Comparison of ENCODE assay signal across 21 cellular contexts in the genomic region with DNA sequence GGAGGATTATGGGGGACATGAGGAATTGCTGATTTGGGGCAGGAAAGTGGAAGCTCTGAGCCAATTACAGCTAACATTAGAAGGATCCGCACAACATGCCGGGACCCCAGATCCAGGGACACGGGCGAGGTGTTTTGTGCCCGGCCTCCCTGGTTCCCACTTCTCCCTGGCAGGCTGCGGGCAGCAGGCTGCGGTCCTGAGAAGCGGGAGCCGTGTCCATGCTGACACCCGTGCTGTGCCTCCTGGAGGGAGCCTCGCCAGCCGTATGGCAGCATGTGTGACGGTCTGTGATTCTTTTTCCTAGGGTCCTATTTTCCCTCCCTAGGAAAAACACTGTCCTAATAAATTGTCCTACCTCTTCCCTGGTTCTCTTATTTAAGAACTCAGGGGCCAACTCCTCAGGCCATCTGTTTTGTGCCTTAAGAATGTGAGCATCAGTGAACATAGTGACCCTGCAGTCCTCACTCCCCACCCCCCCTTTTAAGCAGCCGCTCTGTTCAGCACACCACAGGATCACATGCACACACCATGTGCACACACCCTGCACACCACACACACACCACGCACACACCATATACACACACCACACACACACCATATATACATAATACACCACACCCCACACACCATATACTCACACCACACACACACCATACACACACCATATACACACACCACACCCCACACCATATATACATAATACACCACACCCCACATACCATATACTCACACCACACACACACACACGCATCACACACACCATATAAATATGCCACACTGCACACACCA. TPM values are rescaled to one million over a fixed set of nuclear protein-coding genes. Genes with fewer than 3 reads are reported as not detected.
DNase-seq lines count a peak whose midpoint lies in the region; ATAC-seq, FAIRE-seq and TF ChIP-seq lines count a peak whose summit lies in the region.
"Had no signal": no experiment of that assay in that cellular context is flagged by ENCODE, and none has a peak within 500 bp of the region (broad histone marks: within the 10 kb centered on the region; RNA-seq: fewer than 3 reads in every experiment).

No MANE protein-coding gene starts in this region.

- TF ChIP-seq POLR2A in HepG2 (IDR thresholded peaks at IDR 0.05; ENCODE audit: insufficient read depth in 1 of 2, low read depth in 2 of 2, low read length in 2 of 2): no peak
- TF ChIP-seq POLR2A in right lobe of liver (IDR thresholded peaks at IDR 0.05): no peak
- TF ChIP-seq POLR2A in K562 (conservative IDR thresholded peaks at IDR 0.05): no peak

- H4K91ac ChIP-seq in neuronal stem cell (ENCODE audit: low read depth, low read length, poor library complexity): no peak overlapping the region

- 89% methylated on average over 11 of the region's 16 CpGs for WGBS in HepG2 (ENCODE audit: low lambda C conversion rate)
- WGBS in right lobe of liver (ENCODE audit: insufficient coverage, low coverage, low lambda C conversion rate, missing lambda C conversion rate): 73% methylated on average over 7 of the region's 16 CpGs
- 5% methylated on average over 16 of the region's 16 CpGs for WGBS in K562 (ENCODE audit: insufficient coverage, low coverage, missing lambda C conversion rate)
- WGBS in neuronal stem cell (ENCODE audit: extremely low coverage in 2 of 2, insufficient read length in 2 of 2, insufficient replicate concordance in 1 of 2), 2 donors: 100% methylated on average over 1 of the region's 16 CpGs; no CpG with 5 or more reads in 1 of the 2 donors

- peak overlapping the region; percentile 29 for H3K18ac ChIP-seq in neuronal stem cell (ENCODE audit: low read length)

- ATAC-seq in HepG2 (no peak), right lobe of liver (no peak), K562 (no peak), Right ventricle myocardium superior (ENCODE audit: poor library complexity) (no peak)
- ATAC-seq in activated naive CD4-positive, alpha-beta T cell treated with anti-CD3 and anti-CD28 coated beads, Interleukin-2, amount 50 U/mL, for 72 hours: no peak
- ATAC-seq: HCT116 had no signal

- DNase-seq in HepG2 (ENCODE audit: low spot score) (no peak), right lobe of liver (no peak), K562 (ENCODE audit: extremely low read depth in 1 of 4, low spot score in 3 of 4) (no peak), neuronal stem cell (ENCODE audit: low spot score) (no peak), EL (no peak), Right ventricle myocardium superior (no peak)
- no peak for DNase-seq in activated naive CD4-positive, alpha-beta T cell treated with anti-CD3 and anti-CD28 coated beads, Interleukin-2, amount 50 U/mL, for 72 hours (ENCODE audit: low spot score in 2 of 2)
- DNase-seq: AML-193; C1 segment of cervical spinal cord; CD4-positive, CD25-positive, alpha-beta regulatory T cell; CD8-positive, alpha-beta memory T cell; COR-L47; GDM1; GM23248 had no signal

- H3K4me3 ChIP-seq in HepG2 (replicated peaks in 1 of 3; ENCODE audit: insufficient read depth in 1 of 3, low read depth in 2 of 3, low read length in 3 of 3): no peak overlapping the region
- H3K4me3 ChIP-seq in right lobe of liver: no peak overlapping the region
- no peak overlapping the region for H3K4me3 ChIP-seq in K562
- no peak overlapping the region for H3K4me3 ChIP-seq in neuronal stem cell (ENCODE audit: low read length in 2 of 2)
- H3K4me3 ChIP-seq: A549, GM23248 had no signal

- FAIRE-seq in HepG2 (lab: Jason Lieb, UNC) (peak; percentile 26), K562 (lab: Jason Lieb, UNC) (peak; percentile 62)
- FAIRE-seq: A549, D721Med, GM12892, GM18507, H54 had no signal

- H4K20me1 ChIP-seq in HepG2 (ENCODE audit: insufficient read depth, low read length) (no peaks in the 10 kb centered on the region), K562 (replicated peaks; ENCODE audit: control insufficient read depth, insufficient read depth, low read length) (no peaks in the 10 kb centered on the region; the same call in 1 of the 2 replicates)

- H3K9me1 ChIP-seq in K562 (ENCODE audit: control insufficient read depth, insufficient read depth, low read length): no peaks in the 10 kb centered on the region

- no peak overlapping the region for H2AFZ ChIP-seq in HepG2 (ENCODE audit: low read length)
- H2AFZ ChIP-seq in K562 (ENCODE audit: low read depth, low read length): no peak overlapping the region
- H2AFZ ChIP-seq in neuronal stem cell (ENCODE audit: low read length): no peak overlapping the region
- H2AFZ ChIP-seq: GM23248 had no signal

- H3K36me3 Mint-ChIP-seq in activated naive CD4-positive, alpha-beta T cell treated with anti-CD3 and anti-CD28 coated beads, Interleukin-2, amount 50 U/mL, for 72 hours: no peaks in the 10 kb centered on the region
- H3K36me3 Mint-ChIP-seq: CD4-positive, CD25-positive, alpha-beta regulatory T cell; CD8-positive, alpha-beta memory T cell had no signal

- no TSS peak for BruUV-seq in HepG2 (replicated peaks; lab: Mats Ljungman, UMichigan)
- BruUV-seq in K562 (replicated peaks; lab: Mats Ljungman, UMichigan): no TSS peak

- no peak overlapping the region for H3K4me2 ChIP-seq in HepG2 (ENCODE audit: low read depth, low read length)
- H3K4me2 ChIP-seq in K562 (ENCODE audit: insufficient read depth, low read length): no peak overlapping the region
- no peak overlapping the region for H3K4me2 ChIP-seq in neuronal stem cell (ENCODE audit: insufficient read depth, low read length, poor library complexity, severe bottlenecking)
- H3K4me2 ChIP-seq: A549 had no signal

- H3K9ac ChIP-seq in HepG2 (ENCODE audit: insufficient read depth, low read depth, low read length) (no peak overlapping the region), K562 (ENCODE audit: insufficient read depth in 1 of 2, low read depth in 2 of 2, low read length in 2 of 2) (no peak overlapping the region), neuronal stem cell (ENCODE audit: low read depth, low read length, poor library complexity) (no peak overlapping the region)
- H3K9ac ChIP-seq: GM23248 had no signal

- no peak overlapping the region for H2BK15ac ChIP-seq in neuronal stem cell (ENCODE audit: low read length)

- H3K27ac Mint-ChIP-seq in activated naive CD4-positive, alpha-beta T cell treated with anti-CD3 and anti-CD28 coated beads, Interleukin-2, amount 50 U/mL, for 72 hours: no peak overlapping the region
- H3K27ac Mint-ChIP-seq: CD4-positive, CD25-positive, alpha-beta regulatory T cell; CD8-positive, alpha-beta memory T cell had no signal

- H3K9me3 ChIP-seq in HepG2 (ENCODE audit: low read length): no peaks in the 10 kb centered on the region
- no peaks in the 10 kb centered on the region for H3K9me3 ChIP-seq in right lobe of liver
- no peaks in the 10 kb centered on the region for H3K9me3 ChIP-seq in K562 (replicated peaks; ENCODE audit: control insufficient read depth, insufficient read depth, low read depth, low read length)
- H3K9me3 ChIP-seq in neuronal stem cell (replicated peaks in 1 of 2; ENCODE audit: control insufficient read depth in 2 of 2, insufficient read depth in 1 of 2, low read depth in 1 of 2, low read length in 2 of 2): no peaks in the 10 kb centered on the region
- H3K9me3 ChIP-seq: A549 had no signal

- POLR2A ChIA-PET in HepG2 (lab: Yijun Ruan, JAX): no interaction called here
- POLR2A ChIA-PET in K562 (lab: Yijun Ruan, JAX): no interaction called here

- H2BK12ac ChIP-seq in neuronal stem cell (ENCODE audit: low read length): no peak overlapping the region

- H3K4me1 ChIP-seq in HepG2 (ENCODE audit: insufficient read depth, low read length): peaks cover 67% of the 10 kb centered on the region
- peaks cover 0 to 49% (median 25%) of the 10 kb centered on the region in 4 donors for H3K4me1 ChIP-seq in right lobe of liver
- peaks cover 0 to 19% of the 10 kb centered on the region in 2 experiments; a peak in 4 of 5 replicates for H3K4me1 ChIP-seq in K562 (replicated peaks in 1 of 2; ENCODE audit: control insufficient read depth in 2 of 2, insufficient read depth in 2 of 2, low read length in 2 of 2)
- H3K4me1 ChIP-seq in neuronal stem cell (ENCODE audit: control insufficient read depth in 2 of 2, insufficient read depth in 1 of 2, low read depth in 1 of 2, low read length in 2 of 2): peaks cover 14 to 15% of the 10 kb centered on the region in 2 donors

- TF ChIP-seq CTCF in HepG2 (CRISPR knock-in tag; IDR thresholded peaks at IDR 0.05) (no peak), right lobe of liver (IDR thresholded peaks at IDR 0.05) (no peak), K562 (IDR thresholded peaks at IDR 0.05 in 2 of 3, conservative IDR thresholded peaks at IDR 0.05 in 1 of 3; ENCODE audit: insufficient read depth in 2 of 3, low read depth in 1 of 3, low read length in 3 of 3) (no peak)

- no peaks in the 10 kb centered on the region for H3K9me3 Mint-ChIP-seq in activated naive CD4-positive, alpha-beta T cell treated with anti-CD3 and anti-CD28 coated beads, Interleukin-2, amount 50 U/mL, for 72 hours

- H3K27ac ChIP-seq in HepG2 (ENCODE audit: extremely low read length, insufficient read depth, low read length) (no peak overlapping the region), right lobe of liver (no peak overlapping the region), K562 (ENCODE audit: extremely low read depth, low read depth, low read length) (no peak overlapping the region), neuronal stem cell (replicated peaks; ENCODE audit: low read length) (no peak overlapping the region)
- H3K27ac ChIP-seq: 22Rv1, GM23248 had no signal

- CTCF ChIA-PET in HepG2 (lab: Yijun Ruan, JAX; ENCODE audit: low intra/inter-chr PET ratio, low total read pairs) (no interaction called here), K562 (lab: Yijun Ruan, JAX; ENCODE audit: low intra/inter-chr PET ratio) (no interaction called here)

- H3K36me3 ChIP-seq in HepG2 (replicated peaks in 1 of 2; ENCODE audit: control insufficient read depth in 1 of 2, insufficient read depth in 2 of 2, low read length in 2 of 2) (no peaks in the 10 kb centered on the region), right lobe of liver (no peaks in the 10 kb centered on the region), K562 (ENCODE audit: control insufficient read depth, insufficient read depth, low read length) (no peaks in the 10 kb centered on the region), neuronal stem cell (replicated peaks in 1 of 2; ENCODE audit: control insufficient read depth in 2 of 2, insufficient read depth in 2 of 2, low read length in 2 of 2) (no peaks in the 10 kb centered on the region)

- H2BK120ac ChIP-seq in neuronal stem cell (ENCODE audit: low read depth, low read length): no peak overlapping the region

- H2AK5ac ChIP-seq in neuronal stem cell (ENCODE audit: low read depth, low read length): no peak overlapping the region

- H3K14ac ChIP-seq in neuronal stem cell (ENCODE audit: low read length): no peak overlapping the region

- no peaks in the 10 kb centered on the region for H3K79me2 ChIP-seq in HepG2 (ENCODE audit: insufficient read depth, low read length)
- no peaks in the 10 kb centered on the region for H3K79me2 ChIP-seq in K562 (ENCODE audit: control insufficient read depth, insufficient read depth, low read length)

- no peak overlapping the region for H4K8ac ChIP-seq in neuronal stem cell (ENCODE audit: low read depth, low read length)

- no peak for TF ChIP-seq RAD21 in HepG2 (CRISPR knock-in tag; IDR thresholded peaks at IDR 0.05)
- TF ChIP-seq RAD21 in K562 (CRISPR knock-in tag; conservative IDR thresholded peaks at IDR 0.05 in 1 of 2, IDR thresholded peaks at IDR 0.05 in 1 of 2): no peak

- H3K27me3 ChIP-seq in HepG2 (ENCODE audit: control insufficient read depth in 1 of 2, insufficient read depth in 2 of 2, low read length in 2 of 2): no peaks in the 10 kb centered on the region; a peak in 1 of 5 replicates
- H3K27me3 ChIP-seq in right lobe of liver: no peaks in the 10 kb centered on the region
- peaks cover 25 to 67% of the 10 kb centered on the region in 2 experiments for H3K27me3 ChIP-seq in K562 (ENCODE audit: control insufficient read depth in 2 of 2, insufficient read depth in 2 of 2, low read length in 2 of 2)
- H3K27me3 ChIP-seq in neuronal stem cell (ENCODE audit: control insufficient read depth in 3 of 3, insufficient read depth in 3 of 3, low read depth in 1 of 3, low read length in 3 of 3): peaks cover 0 to 2% (median 0%) of the 10 kb centered on the region in 3 experiments

- no peak overlapping the region for H3K4ac ChIP-seq in neuronal stem cell (ENCODE audit: low read length)

- H3K23ac ChIP-seq in neuronal stem cell (ENCODE audit: low read depth, low read length, poor library complexity): no peak overlapping the region

- no peaks in the 10 kb centered on the region for H3K79me1 ChIP-seq in neuronal stem cell (ENCODE audit: low read depth, low read length)

- in situ Hi-C loops in HepG2 (cut with HindIII; ENCODE audit: extremely low pct_ligation_motif_present, low pct_unique_long_range_greater_than_20kb) (loop anchor here (5.0 kb wide), 1 partner anchor 53 kb away; no protein-coding TSS in a partner anchor), K562 (cut with MboI) (no loop called here)

- TF ChIP-seq EP300 in HepG2 (IDR thresholded peaks at IDR 0.05; ENCODE audit: low read depth in 2 of 2, low read length in 2 of 2) (no peak), HepG2 (CRISPR knock-in tag; IDR thresholded peaks at IDR 0.05; ENCODE audit: borderline replicate concordance) (no peak), K562 (IDR thresholded peaks at IDR 0.05; ENCODE audit: low read length) (no peak)

- intact Hi-C loops in HepG2 (cut with micrococcal nuclease; ENCODE audit: unreplicated experiment) (loop anchor here (5.0 kb wide), 1 partner anchor 33 kb away; no protein-coding TSS in a partner anchor), right lobe of liver (cut with DNase I) (no loop called here), K562 (cut with micrococcal nuclease) (no loop called here), Right ventricle myocardium superior (cut with DNase I) (no loop called here)

- no peak overlapping the region for H2BK5ac ChIP-seq in neuronal stem cell (ENCODE audit: low read length)

RNA-seq across cellular contexts. Expression of a gene that starts 49.9 kb away (rescaled TPM):
- not detected in 2 replicates for total RNA-seq in HepG2 (2016; rRNA removed; fragmentation: Illumina TruSeq; extraction: Trizol)
- not detected in 2 replicates for total RNA-seq in HepG2 (2016; cell fraction: cytosol; rRNA removed; fragmentation: Illumina TruSeq; extraction: Trizol; ENCODE audit: low read depth)
- not detected in 2 replicates for total RNA-seq in HepG2 (2016; cell fraction: insoluble cytoplasmic fraction; rRNA removed; fragmentation: Illumina TruSeq; extraction: Trizol)
- not detected in 2 replicates for total RNA-seq in HepG2 (2016; cell fraction: membrane; rRNA removed; fragmentation: Illumina TruSeq; extraction: Trizol)
- total RNA-seq in HepG2 (2016; cell fraction: nucleus; rRNA removed; fragmentation: Illumina TruSeq; extraction: Trizol): not detected in 2 replicates
- polyA plus RNA-seq in HepG2 (2011; rRNA removed): 0.10 and 0.15 TPM in 2 replicates
- polyA plus RNA-seq in HepG2 (2011; cell fraction: cytosol; rRNA removed): 0.12 and 0.23 TPM in 2 replicates
- polyA plus RNA-seq in HepG2 (2011; cell fraction: nucleus; rRNA removed): 0.23 and 0.45 TPM in 2 replicates
- polyA plus RNA-seq in HepG2 (2012): not detected in 2 replicates
- polyA plus RNA-seq in HepG2 (2016; cell fraction: cytosol; fragmentation: Illumina TruSeq; extraction: Trizol; ENCODE audit: low read depth): not detected in 2 replicates
- polyA plus RNA-seq in HepG2 (2016; cell fraction: insoluble cytoplasmic fraction; fragmentation: Illumina TruSeq; extraction: Trizol; ENCODE audit: low read depth): not detected in 2 replicates
- not detected in 2 replicates for polyA plus RNA-seq in HepG2 (2016; cell fraction: membrane; fragmentation: Illumina TruSeq; extraction: Trizol; ENCODE audit: low read depth)
- not detected in 2 replicates for polyA plus RNA-seq in HepG2 (2016; cell fraction: nucleus; fragmentation: Illumina TruSeq; extraction: Trizol; ENCODE audit: insufficient read depth, low read depth)
- 0.26 TPM in 1 of 2 replicates, not detected in the other for polyA minus RNA-seq in HepG2 (2011; rRNA and poly(A)+ RNA removed; ENCODE audit: low replicate concordance)
- 0.26 and 0.30 TPM in 2 replicates for polyA minus RNA-seq in HepG2 (2011; cell fraction: cytosol; rRNA and poly(A)+ RNA removed)
- polyA minus RNA-seq in HepG2 (2011; cell fraction: nucleus; rRNA and poly(A)+ RNA removed): 0.25 TPM in 1 of 2 replicates, not detected in the other
- total RNA-seq in right lobe of liver: under 1 TPM in 5 of 6 experiments, not detected in 1; 0.29 to 0.99 (median 0.86) TPM
- not detected in 2 replicates for total RNA-seq in K562 (2011; cell fraction: chromatin; rRNA removed; ENCODE audit: low replicate concordance)
- not detected in 2 replicates for total RNA-seq in K562 (2011; cell fraction: nucleolus; rRNA removed)
- not detected in 2 replicates for total RNA-seq in K562 (2011; cell fraction: nucleoplasm; rRNA removed)
- total RNA-seq in K562 (2014; rRNA removed): not detected in 2 replicates
- not detected in 2 replicates for total RNA-seq in K562 (2014; rRNA removed; fragmentation: Illumina TruSeq; extraction: Trizol)
- not detected in 2 replicates for total RNA-seq in K562 (2015; rRNA removed; fragmentation: Illumina TruSeq; extraction: Trizol)
- total RNA-seq in K562 (2021): not detected in 2 replicates
- polyA plus RNA-seq in K562 (2011; rRNA removed): not detected in 2 replicates
- 0.15 TPM in 1 of 2 replicates, not detected in the other for polyA plus RNA-seq in K562 (2011; cell fraction: cytosol; rRNA removed)
- polyA plus RNA-seq in K562 (2011; cell fraction: nucleus; rRNA removed): 0.20 TPM in 1 of 2 replicates, not detected in the other
- not detected in 2 replicates for polyA plus RNA-seq in K562 (2012)
- polyA plus RNA-seq in K562 (2014; fragmentation: Illumina TruSeq; extraction: Trizol): not detected in 2 replicates
- not detected for polyA plus RNA-seq in K562 (2014; fragmentation: Nextera tagmentation; extraction: Ambion mirVana)
- polyA plus RNA-seq in K562 (2014; rRNA removed): not detected in 2 replicates
- not detected in 2 replicates for polyA minus RNA-seq in K562 (2011; rRNA and poly(A)+ RNA removed)
- polyA minus RNA-seq in K562 (2011; cell fraction: cytosol; rRNA and poly(A)+ RNA removed): not detected in 2 replicates
- 0.13 TPM in 1 of 2 replicates, not detected in the other for polyA minus RNA-seq in K562 (2011; cell fraction: nucleus; rRNA and poly(A)+ RNA removed)
- polyA plus RNA-seq in neuronal stem cell (2013, experiment 1 of 2): 0.46 TPM
- 0.51 TPM for polyA plus RNA-seq in neuronal stem cell (2013, experiment 2 of 2)
- not detected for total RNA-seq in activated naive CD4-positive, alpha-beta T cell treated with anti-CD3 and anti-CD28 coated beads, Interleukin-2, amount 50 U/mL, for 72 hours
- 1.6 TPM for total RNA-seq in Right ventricle myocardium superior
- total RNA-seq: CD4-positive, CD25-positive, alpha-beta regulatory T cell; CD8-positive, alpha-beta memory T cell; GM23248 had no signal
- polyA plus RNA-seq: CD4-positive, CD25-positive, alpha-beta regulatory T cell; CD8-positive, alpha-beta memory T cell; GM23248 had no signal
